Comparison of ENCODE assay signal across 8 cellular contexts in the genomic region with DNA sequence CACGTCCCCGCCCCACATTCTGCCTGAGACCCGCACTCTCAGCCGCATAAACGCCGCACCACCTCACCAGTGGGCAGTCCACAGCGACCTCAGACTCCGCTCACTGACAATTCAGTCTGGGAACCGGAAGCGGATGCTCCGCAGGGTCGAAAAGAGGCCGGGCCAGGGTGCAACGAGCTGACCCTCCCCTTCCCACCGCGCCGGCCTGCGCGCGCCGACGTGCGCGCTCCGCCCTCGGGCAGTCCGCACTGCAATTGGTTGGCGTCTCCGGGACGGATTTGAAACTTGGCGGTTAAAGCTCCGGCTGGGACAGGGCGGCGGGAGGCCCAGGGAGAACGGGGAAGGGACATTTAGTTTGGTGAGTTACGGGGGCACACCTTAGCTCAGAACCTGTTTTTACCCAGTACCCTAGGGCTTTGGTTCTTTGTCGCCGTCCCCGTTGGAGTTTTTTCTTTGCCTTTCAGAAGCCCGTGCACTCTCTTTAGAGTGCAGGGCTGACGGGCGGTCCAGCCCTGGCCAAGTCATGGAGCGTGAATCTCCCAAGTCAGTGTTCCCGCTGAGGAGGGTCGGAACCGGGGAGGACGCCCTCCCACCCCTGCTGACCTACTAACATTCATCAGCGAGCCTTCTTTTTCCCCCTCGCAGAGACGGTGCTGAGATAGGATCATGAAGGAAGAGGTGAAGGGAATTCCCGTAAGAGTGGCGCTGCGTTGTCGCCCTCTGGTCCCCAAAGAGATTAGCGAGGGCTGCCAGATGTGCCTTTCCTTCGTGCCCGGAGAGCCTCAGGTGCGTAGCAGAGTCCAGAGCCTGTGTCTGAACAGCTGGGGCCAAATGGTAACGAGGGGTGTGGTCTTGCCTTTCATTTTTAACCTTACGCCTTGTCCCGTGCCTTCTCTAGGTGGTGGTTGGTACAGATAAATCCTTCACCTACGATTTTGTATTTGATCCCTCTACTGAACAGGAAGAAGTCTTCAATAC. TPM values are rescaled to one million over a fixed set of nuclear protein-coding genes. Genes with fewer than 3 reads are reported as not detected.
DNase-seq lines count a peak whose midpoint lies in the region; ATAC-seq and TF ChIP-seq lines count a peak whose summit lies in the region.

A gene with protein sequence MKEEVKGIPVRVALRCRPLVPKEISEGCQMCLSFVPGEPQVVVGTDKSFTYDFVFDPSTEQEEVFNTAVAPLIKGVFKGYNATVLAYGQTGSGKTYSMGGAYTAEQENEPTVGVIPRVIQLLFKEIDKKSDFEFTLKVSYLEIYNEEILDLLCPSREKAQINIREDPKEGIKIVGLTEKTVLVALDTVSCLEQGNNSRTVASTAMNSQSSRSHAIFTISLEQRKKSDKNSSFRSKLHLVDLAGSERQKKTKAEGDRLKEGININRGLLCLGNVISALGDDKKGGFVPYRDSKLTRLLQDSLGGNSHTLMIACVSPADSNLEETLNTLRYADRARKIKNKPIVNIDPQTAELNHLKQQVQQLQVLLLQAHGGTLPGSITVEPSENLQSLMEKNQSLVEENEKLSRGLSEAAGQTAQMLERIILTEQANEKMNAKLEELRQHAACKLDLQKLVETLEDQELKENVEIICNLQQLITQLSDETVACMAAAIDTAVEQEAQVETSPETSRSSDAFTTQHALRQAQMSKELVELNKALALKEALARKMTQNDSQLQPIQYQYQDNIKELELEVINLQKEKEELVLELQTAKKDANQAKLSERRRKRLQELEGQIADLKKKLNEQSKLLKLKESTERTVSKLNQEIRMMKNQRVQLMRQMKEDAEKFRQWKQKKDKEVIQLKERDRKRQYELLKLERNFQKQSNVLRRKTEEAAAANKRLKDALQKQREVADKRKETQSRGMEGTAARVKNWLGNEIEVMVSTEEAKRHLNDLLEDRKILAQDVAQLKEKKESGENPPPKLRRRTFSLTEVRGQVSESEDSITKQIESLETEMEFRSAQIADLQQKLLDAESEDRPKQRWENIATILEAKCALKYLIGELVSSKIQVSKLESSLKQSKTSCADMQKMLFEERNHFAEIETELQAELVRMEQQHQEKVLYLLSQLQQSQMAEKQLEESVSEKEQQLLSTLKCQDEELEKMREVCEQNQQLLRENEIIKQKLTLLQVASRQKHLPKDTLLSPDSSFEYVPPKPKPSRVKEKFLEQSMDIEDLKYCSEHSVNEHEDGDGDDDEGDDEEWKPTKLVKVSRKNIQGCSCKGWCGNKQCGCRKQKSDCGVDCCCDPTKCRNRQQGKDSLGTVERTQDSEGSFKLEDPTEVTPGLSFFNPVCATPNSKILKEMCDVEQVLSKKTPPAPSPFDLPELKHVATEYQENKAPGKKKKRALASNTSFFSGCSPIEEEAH (plus strand): TSS at position 312 of the 978 bp plus-strand sequence. CDS start 355 bp downstream, at position 667.
A gene with protein sequence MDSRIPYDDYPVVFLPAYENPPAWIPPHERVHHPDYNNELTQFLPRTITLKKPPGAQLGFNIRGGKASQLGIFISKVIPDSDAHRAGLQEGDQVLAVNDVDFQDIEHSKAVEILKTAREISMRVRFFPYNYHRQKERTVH (minus strand): TSS at position 135 of the 978 bp plus-strand sequence. CDS start 586 bp downstream, outside the sequence.

- H3K9me3 Mint-ChIP-seq in natural killer cell treated with Interleukin-12 subunit alpha and Interleukin-12 subunit beta and Interleukin-15 and Interleukin-18, amount 100 ng/mL, for 72 hours: no peaks in the 10 kb centered on the region

- no peak for TF ChIP-seq RAD21 in Ishikawa (IDR thresholded peaks at IDR 0.05; ENCODE audit: low read depth)

- H3K27me3 Mint-ChIP-seq in natural killer cell treated with Interleukin-12 subunit alpha and Interleukin-12 subunit beta and Interleukin-15 and Interleukin-18, amount 100 ng/mL, for 72 hours: peaks cover 0 to 2% of the 10 kb centered on the region in 2 donors

- TF ChIP-seq CTCF in fibroblast of mammary gland (conservative IDR thresholded peaks at IDR 0.05; ENCODE audit: control insufficient read depth, insufficient read depth, low read depth, low read length): no peak

- no peak for TF ChIP-seq EP300 in Ishikawa (IDR thresholded peaks at IDR 0.05; ENCODE audit: borderline replicate concordance)

- H3K36me3 Mint-ChIP-seq in natural killer cell treated with Interleukin-12 subunit alpha and Interleukin-12 subunit beta and Interleukin-15 and Interleukin-18, amount 100 ng/mL, for 72 hours: peaks cover under 1% of the 10 kb centered on the region

- H3K4me3 Mint-ChIP-seq in natural killer cell treated with Interleukin-12 subunit alpha and Interleukin-12 subunit beta and Interleukin-15 and Interleukin-18, amount 100 ng/mL, for 72 hours: peak within 1 kb of the TSS; percentile 84

- H3K27ac Mint-ChIP-seq in natural killer cell treated with Interleukin-12 subunit alpha and Interleukin-12 subunit beta and Interleukin-15 and Interleukin-18, amount 100 ng/mL, for 72 hours: peak within 1 kb of the TSS; percentile 60 to 81

- peaks cover under 1 to 6% of the 10 kb centered on the region in 2 donors for H3K4me1 Mint-ChIP-seq in natural killer cell treated with Interleukin-12 subunit alpha and Interleukin-12 subunit beta and Interleukin-15 and Interleukin-18, amount 100 ng/mL, for 72 hours (ENCODE audit: low read depth in 2 of 2)

- peak within 1 kb of the TSS; percentile 75 for H3K4me3 ChIP-seq in fibroblast of mammary gland (ENCODE audit: control insufficient read depth, low read depth, low read length)

- DNase-seq in DMS79 treated with DMSO at 0.1 percent for 48 hours (lab: John Stamatoyannopoulos, UW): peak; percentile 43
- DNase-seq in RKO (ENCODE audit: low spot score): peak; percentile 86
- DNase-seq in activated T-helper 1 cell treated with anti-CD3 and anti-CD28 coated beads, Interleukin-2, amount 50 U/mL, for 16 hours (ENCODE audit: low read depth in 1 of 2, low spot score in 1 of 2): peak; percentile 44 to 60
- DNase-seq in fibroblast of mammary gland (ENCODE audit: low read depth): peak; percentile 78
- peak; percentile 89 for DNase-seq in natural killer cell treated with Interleukin-12 subunit alpha and Interleukin-12 subunit beta and Interleukin-15 and Interleukin-18, amount 100 ng/mL, for 72 hours (ENCODE audit: low spot score)
- peak; percentile 72 for DNase-seq in stimulated activated naive CD4-positive, alpha-beta T cell treated with Interleukin-2 at 50 U/mL for 16 hours (lab: John Stamatoyannopoulos, UW)

- peak; percentile 96 for ATAC-seq in GM21619 (IDR thresholded peaks at IDR 0.05; ENCODE audit: unreplicated experiment)
- ATAC-seq in natural killer cell treated with Interleukin-12 subunit alpha and Interleukin-12 subunit beta and Interleukin-15 and Interleukin-18, amount 100 ng/mL, for 72 hours: peak; percentile 99 to 100

TF ChIP-seq in Ishikawa, 13 proteins besides CTCF, POLR2A, EP300 and RAD21:
- TF ChIP-seq, protein P1, sequence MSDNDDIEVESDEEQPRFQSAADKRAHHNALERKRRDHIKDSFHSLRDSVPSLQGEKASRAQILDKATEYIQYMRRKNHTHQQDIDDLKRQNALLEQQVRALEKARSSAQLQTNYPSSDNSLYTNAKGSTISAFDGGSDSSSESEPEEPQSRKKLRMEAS (IDR thresholded peaks at IDR 0.05): peak; percentile 38; the same call in 1 of the 2 replicates
- TF ChIP-seq EGR1 (IDR thresholded peaks at IDR 0.05): no peak
- no peak for TF ChIP-seq ZBTB7A (IDR thresholded peaks at IDR 0.05; ENCODE audit: low read depth)
- TF ChIP-seq FOXM1 (IDR thresholded peaks at IDR 0.05; ENCODE audit: borderline replicate concordance, low read depth): peak; percentile 94
- no peak for TF ChIP-seq TCF12 (IDR thresholded peaks at IDR 0.05; ENCODE audit: low read depth)
- peak; percentile 72 for TF ChIP-seq TAF1 (IDR thresholded peaks at IDR 0.05; ENCODE audit: low read depth)
- TF ChIP-seq, protein P2, sequence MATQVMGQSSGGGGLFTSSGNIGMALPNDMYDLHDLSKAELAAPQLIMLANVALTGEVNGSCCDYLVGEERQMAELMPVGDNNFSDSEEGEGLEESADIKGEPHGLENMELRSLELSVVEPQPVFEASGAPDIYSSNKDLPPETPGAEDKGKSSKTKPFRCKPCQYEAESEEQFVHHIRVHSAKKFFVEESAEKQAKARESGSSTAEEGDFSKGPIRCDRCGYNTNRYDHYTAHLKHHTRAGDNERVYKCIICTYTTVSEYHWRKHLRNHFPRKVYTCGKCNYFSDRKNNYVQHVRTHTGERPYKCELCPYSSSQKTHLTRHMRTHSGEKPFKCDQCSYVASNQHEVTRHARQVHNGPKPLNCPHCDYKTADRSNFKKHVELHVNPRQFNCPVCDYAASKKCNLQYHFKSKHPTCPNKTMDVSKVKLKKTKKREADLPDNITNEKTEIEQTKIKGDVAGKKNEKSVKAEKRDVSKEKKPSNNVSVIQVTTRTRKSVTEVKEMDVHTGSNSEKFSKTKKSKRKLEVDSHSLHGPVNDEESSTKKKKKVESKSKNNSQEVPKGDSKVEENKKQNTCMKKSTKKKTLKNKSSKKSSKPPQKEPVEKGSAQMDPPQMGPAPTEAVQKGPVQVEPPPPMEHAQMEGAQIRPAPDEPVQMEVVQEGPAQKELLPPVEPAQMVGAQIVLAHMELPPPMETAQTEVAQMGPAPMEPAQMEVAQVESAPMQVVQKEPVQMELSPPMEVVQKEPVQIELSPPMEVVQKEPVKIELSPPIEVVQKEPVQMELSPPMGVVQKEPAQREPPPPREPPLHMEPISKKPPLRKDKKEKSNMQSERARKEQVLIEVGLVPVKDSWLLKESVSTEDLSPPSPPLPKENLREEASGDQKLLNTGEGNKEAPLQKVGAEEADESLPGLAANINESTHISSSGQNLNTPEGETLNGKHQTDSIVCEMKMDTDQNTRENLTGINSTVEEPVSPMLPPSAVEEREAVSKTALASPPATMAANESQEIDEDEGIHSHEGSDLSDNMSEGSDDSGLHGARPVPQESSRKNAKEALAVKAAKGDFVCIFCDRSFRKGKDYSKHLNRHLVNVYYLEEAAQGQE (IDR thresholded peaks at IDR 0.05; ENCODE audit: low read depth): no peak
- no peak for TF ChIP-seq CREB1 (IDR thresholded peaks at IDR 0.05; ENCODE audit: low read depth)
- no peak for TF ChIP-seq YY1 (IDR thresholded peaks at IDR 0.05; ENCODE audit: low read depth)

RNA-seq across cellular contexts. Expression of the first gene that starts in this region (rescaled TPM):
- total RNA-seq in natural killer cell treated with Interleukin-12 subunit alpha and Interleukin-12 subunit beta and Interleukin-15 and Interleukin-18, amount 100 ng/mL, for 72 hours: 10 to 100 TPM; 17.2 to 29.8 TPM

RNA-seq across cellular contexts. Expression of the second gene that starts in this region (rescaled TPM):
- total RNA-seq in natural killer cell treated with Interleukin-12 subunit alpha and Interleukin-12 subunit beta and Interleukin-15 and Interleukin-18, amount 100 ng/mL, for 72 hours: 10 to 100 TPM; 27.9 to 28.3 TPM

Comparison
In these comparisons a context has a peak if more than half of its experiments do, and no peak if none do; other contexts are left out.
1. Peak in every context shown above with its lines: DNase-seq, ATAC-seq and H3K4me3 ChIP-seq.